Comparison of ENCODE assay signal across 1 cellular context in the genomic region with DNA sequence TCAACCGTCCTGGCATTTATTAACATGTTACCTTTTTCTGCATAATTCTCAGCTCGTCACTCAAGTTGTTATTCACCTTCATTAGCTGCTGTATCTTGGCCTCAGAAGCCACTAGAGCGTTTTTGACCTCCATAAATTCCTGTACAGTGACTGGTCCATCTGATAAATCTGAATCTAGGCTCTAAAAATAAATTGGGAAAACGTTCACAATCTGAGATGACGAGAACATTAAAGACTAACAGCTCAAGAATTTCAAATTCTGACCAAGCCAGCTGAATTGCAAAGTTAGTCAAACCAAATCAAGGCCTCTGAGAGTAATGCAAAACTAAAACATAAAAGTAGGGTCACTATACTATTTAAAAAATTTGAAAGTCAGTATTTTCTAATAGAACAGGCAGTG.
TF ChIP-seq lines count a peak whose summit lies in the region.

No MANE protein-coding gene starts in this region.

TF ChIP-seq in GM12878, 131 proteins besides CTCF, POLR2A, EP300 and RAD21:
- no peak for TF ChIP-seq KAT2A (conservative IDR thresholded peaks at IDR 0.05; ENCODE audit: control insufficient read depth, low read depth, low read length)
- no peak for TF ChIP-seq BRCA1 (IDR thresholded peaks at IDR 0.05; ENCODE audit: low read depth, low read length)
- TF ChIP-seq NFYA (IDR thresholded peaks at IDR 0.05; ENCODE audit: borderline replicate concordance, low read depth, low read length) = no peak
- no peak for TF ChIP-seq PML (IDR thresholded peaks at IDR 0.05; ENCODE audit: low read length)
- TF ChIP-seq MYB (IDR thresholded peaks at IDR 0.05; ENCODE audit: borderline replicate concordance, low read depth, low read length) = no peak
- TF ChIP-seq WRNIP1 (IDR thresholded peaks at IDR 0.05; ENCODE audit: borderline replicate concordance, low read depth, low read length) = no peak
- TF ChIP-seq KLF5 (IDR thresholded peaks at IDR 0.05; ENCODE audit: partially characterized antibody) = no peak
- TF ChIP-seq, protein P1, sequence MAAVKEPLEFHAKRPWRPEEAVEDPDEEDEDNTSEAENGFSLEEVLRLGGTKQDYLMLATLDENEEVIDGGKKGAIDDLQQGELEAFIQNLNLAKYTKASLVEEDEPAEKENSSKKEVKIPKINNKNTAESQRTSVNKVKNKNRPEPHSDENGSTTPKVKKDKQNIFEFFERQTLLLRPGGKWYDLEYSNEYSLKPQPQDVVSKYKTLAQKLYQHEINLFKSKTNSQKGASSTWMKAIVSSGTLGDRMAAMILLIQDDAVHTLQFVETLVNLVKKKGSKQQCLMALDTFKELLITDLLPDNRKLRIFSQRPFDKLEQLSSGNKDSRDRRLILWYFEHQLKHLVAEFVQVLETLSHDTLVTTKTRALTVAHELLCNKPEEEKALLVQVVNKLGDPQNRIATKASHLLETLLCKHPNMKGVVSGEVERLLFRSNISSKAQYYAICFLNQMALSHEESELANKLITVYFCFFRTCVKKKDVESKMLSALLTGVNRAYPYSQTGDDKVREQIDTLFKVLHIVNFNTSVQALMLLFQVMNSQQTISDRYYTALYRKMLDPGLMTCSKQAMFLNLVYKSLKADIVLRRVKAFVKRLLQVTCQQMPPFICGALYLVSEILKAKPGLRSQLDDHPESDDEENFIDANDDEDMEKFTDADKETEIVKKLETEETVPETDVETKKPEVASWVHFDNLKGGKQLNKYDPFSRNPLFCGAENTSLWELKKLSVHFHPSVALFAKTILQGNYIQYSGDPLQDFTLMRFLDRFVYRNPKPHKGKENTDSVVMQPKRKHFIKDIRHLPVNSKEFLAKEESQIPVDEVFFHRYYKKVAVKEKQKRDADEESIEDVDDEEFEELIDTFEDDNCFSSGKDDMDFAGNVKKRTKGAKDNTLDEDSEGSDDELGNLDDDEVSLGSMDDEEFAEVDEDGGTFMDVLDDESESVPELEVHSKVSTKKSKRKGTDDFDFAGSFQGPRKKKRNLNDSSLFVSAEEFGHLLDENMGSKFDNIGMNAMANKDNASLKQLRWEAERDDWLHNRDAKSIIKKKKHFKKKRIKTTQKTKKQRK (IDR thresholded peaks at IDR 0.05; ENCODE audit: low read depth, low read length) = no peak
